In genomic region chr4:8560265-8561047, GRCh38 we compare ENCODE assay signal across 25 cellular contexts. TPM values are rescaled to one million over a fixed set of nuclear protein-coding genes. Genes with fewer than 3 reads are reported as not detected.
DNase-seq lines count a peak whose midpoint lies in the region; ATAC-seq and TF ChIP-seq lines count a peak whose summit lies in the region.
"Had no signal": no experiment of that assay in that cellular context is flagged by ENCODE, and none has a peak within 500 bp of the region (broad histone marks: within the 10 kb centered on the region; RNA-seq: fewer than 3 reads in every experiment).

No MANE protein-coding gene starts in this region.

- H3K27me3 ChIP-seq in GM23338 (ENCODE audit: insufficient read depth) (no peaks in the 10 kb centered on the region), hepatocyte (no peaks in the 10 kb centered on the region), smooth muscle cell (ENCODE audit: low read depth) (no peaks in the 10 kb centered on the region)
- H3K27me3 ChIP-seq in CD8-positive, alpha-beta T cell (ENCODE audit: insufficient read depth, low read length): no peaks in the 10 kb centered on the region
- H3K27me3 ChIP-seq: testis had no signal

- POLR2A ChIA-PET in CD8-positive, alpha-beta T cell (lab: Charles Lee): no interaction called here
- POLR2A ChIA-PET in HEK293T (lab: Yijun Ruan, JAX): no interaction called here

- H3K9me3 Mint-ChIP-seq in GM23338: no peaks in the 10 kb centered on the region; the same call in 1 of the 3 replicates
- no peaks in the 10 kb centered on the region for H3K9me3 Mint-ChIP-seq in CD8-positive, alpha-beta T cell
- H3K9me3 Mint-ChIP-seq: central memory CD8-positive, alpha-beta T cell; H9 had no signal

- DNase-seq in GM23338 (ENCODE audit: low spot score) (no peak), T1000 (lab: John Stamatoyannopoulos, UW) (peak; percentile 60), hepatocyte (ENCODE audit: low spot score) (peak; percentile 64), smooth muscle cell (lab: John Stamatoyannopoulos, UW; ENCODE audit: unreplicated experiment) (no peak), cardiac septum (ENCODE audit: low spot score) (no peak), HEK293T (ENCODE audit: extremely low spot score) (no peak)
- DNase-seq in activated naive CD4-positive, alpha-beta T cell treated with Interleukin-2 at 50 U/mL for 16 hours: no peak
- DNase-seq in CD8-positive, alpha-beta T cell: no peak
- DNase-seq: activated CD4-positive, CD25-positive, alpha-beta regulatory T cell; effector CD4-positive, alpha-beta T cell; H9; NCI-H1436 treated with DMSO at 0.1 percent for 48 hours; NCI-H2227 treated with DMSO at 0.1 percent for 48 hours; NK-92 treated with Interleukin-12 subunit alpha and Interleukin-12 subunit beta, amount 100 ng/mL, for 24 hours; occipital lobe; SHP77; stimulated activated CD4-positive, alpha-beta T cell treated with anti-CD3 and anti-CD28 coated beads, Interleukin-4, amount 100 ng/mL, for 4 hours; stimulated activated CD8-positive, alpha-beta memory T cell treated with anti-CD3 and anti-CD28 coated beads, Interleukin-4, amount 100 ng/mL, for 48 hours; testis had no signal

- TF ChIP-seq CTCF in GM23338 (conservative IDR thresholded peaks at IDR 0.05; ENCODE audit: low read depth in 2 of 2) (no peak), hepatocyte (IDR thresholded peaks at IDR 0.05; ENCODE audit: poor library complexity) (no peak), smooth muscle cell (IDR thresholded peaks at IDR 0.05; ENCODE audit: borderline replicate concordance, insufficient read depth, poor library complexity, severe bottlenecking) (no peak)
- no peak for TF ChIP-seq CTCF in CD8-positive, alpha-beta T cell (IDR thresholded peaks at IDR 0.05)

- H4K20me1 ChIP-seq in GM23338 (replicated peaks; ENCODE audit: insufficient read depth) (no peaks in the 10 kb centered on the region), hepatocyte (ENCODE audit: insufficient read depth, poor library complexity, severe bottlenecking) (no peaks in the 10 kb centered on the region), smooth muscle cell (ENCODE audit: low read depth) (no peaks in the 10 kb centered on the region)

- H3K79me2 ChIP-seq in GM23338 (replicated peaks; ENCODE audit: insufficient read depth) (no peaks in the 10 kb centered on the region), hepatocyte (no peaks in the 10 kb centered on the region), smooth muscle cell (ENCODE audit: low read depth) (no peaks in the 10 kb centered on the region)

- H3K4me3 ChIP-seq in GM23338: no peak overlapping the region
- no peak overlapping the region for H3K4me3 ChIP-seq in hepatocyte
- H3K4me3 ChIP-seq in smooth muscle cell: no peak overlapping the region
- no peak overlapping the region for H3K4me3 ChIP-seq in CD8-positive, alpha-beta T cell (ENCODE audit: low read depth, low read length)
- H3K4me3 ChIP-seq: adrenal gland, testis had no signal

- peaks cover 19% of the 10 kb centered on the region; the same call in 1 of the 2 replicates for H3K4me1 ChIP-seq in GM23338 (ENCODE audit: insufficient read depth)
- H3K4me1 ChIP-seq in hepatocyte (ENCODE audit: insufficient read depth): peaks cover 20% of the 10 kb centered on the region
- H3K4me1 ChIP-seq in smooth muscle cell (ENCODE audit: low read depth): no peaks in the 10 kb centered on the region
- no peaks in the 10 kb centered on the region for H3K4me1 ChIP-seq in CD8-positive, alpha-beta T cell (ENCODE audit: insufficient read depth, low read length)
- H3K4me1 ChIP-seq: adrenal gland, testis had no signal

- no peaks in the 10 kb centered on the region for H3K9me2 ChIP-seq in GM23338 (ENCODE audit: insufficient read depth)
- H3K9me2 ChIP-seq in hepatocyte (replicated peaks; ENCODE audit: insufficient read depth): no peaks in the 10 kb centered on the region

- peaks cover 15% of the 10 kb centered on the region for H3K27me3 Mint-ChIP-seq in GM23338 (ENCODE audit: insufficient read depth, low read depth, poor library complexity)
- H3K27me3 Mint-ChIP-seq in CD8-positive, alpha-beta T cell (ENCODE audit: low read depth): peaks cover 6% of the 10 kb centered on the region

- peaks cover 21% of the 10 kb centered on the region for H3K4me1 Mint-ChIP-seq in GM23338
- H3K4me1 Mint-ChIP-seq in CD8-positive, alpha-beta T cell (ENCODE audit: low read depth): no peaks in the 10 kb centered on the region
- H3K4me1 Mint-ChIP-seq: central memory CD8-positive, alpha-beta T cell had no signal

- H2AFZ ChIP-seq in GM23338 (peak overlapping the region; percentile 81), hepatocyte (no peak overlapping the region), smooth muscle cell (ENCODE audit: low read depth) (no peak overlapping the region)

- no peak overlapping the region for H3K27ac Mint-ChIP-seq in GM23338
- no peak overlapping the region for H3K27ac Mint-ChIP-seq in CD8-positive, alpha-beta T cell

- H3K36me3 ChIP-seq in GM23338 (ENCODE audit: insufficient read depth): no peaks in the 10 kb centered on the region
- no peaks in the 10 kb centered on the region for H3K36me3 ChIP-seq in hepatocyte (replicated peaks; ENCODE audit: insufficient read depth, low read depth)
- H3K36me3 ChIP-seq in smooth muscle cell (ENCODE audit: low read depth): no peaks in the 10 kb centered on the region
- no peaks in the 10 kb centered on the region for H3K36me3 ChIP-seq in CD8-positive, alpha-beta T cell (ENCODE audit: insufficient read depth, low read length)
- H3K36me3 ChIP-seq: adrenal gland had no signal

- intact Hi-C loops in cardiac septum (cut with DNase I): no loop called here
- intact Hi-C loops in CD8-positive, alpha-beta T cell (cut with DNase I, micrococcal nuclease): no loop called here

- H3F3A ChIP-seq in GM23338 (replicated peaks; ENCODE audit: low read depth) (no peaks in the 10 kb centered on the region), smooth muscle cell (ENCODE audit: low read depth) (peaks cover 6% of the 10 kb centered on the region)

- H3K36me3 Mint-ChIP-seq in GM23338 (ENCODE audit: low read depth): no peaks in the 10 kb centered on the region; the same call in 2 of the 3 replicates
- no peaks in the 10 kb centered on the region for H3K36me3 Mint-ChIP-seq in CD8-positive, alpha-beta T cell

- no peak overlapping the region for H3K4me3 Mint-ChIP-seq in GM23338
- no peak overlapping the region for H3K4me3 Mint-ChIP-seq in CD8-positive, alpha-beta T cell
- H3K4me3 Mint-ChIP-seq: central memory CD8-positive, alpha-beta T cell; H9 had no signal

- peak; percentile 53 for ATAC-seq in GM23338
- no peak for ATAC-seq in CD8-positive, alpha-beta T cell
- ATAC-seq: left colon had no signal

- no peaks in the 10 kb centered on the region for H3K9me3 ChIP-seq in hepatocyte (ENCODE audit: low read depth)
- H3K9me3 ChIP-seq in smooth muscle cell (replicated peaks; ENCODE audit: low read depth): no peaks in the 10 kb centered on the region
- no peaks in the 10 kb centered on the region for H3K9me3 ChIP-seq in CD8-positive, alpha-beta T cell (ENCODE audit: low read length)
- H3K9me3 ChIP-seq: adrenal gland, testis had no signal

- CTCF ChIA-PET in CD8-positive, alpha-beta T cell (lab: Charles Lee): no interaction called here
- CTCF ChIA-PET in HEK293T (lab: Yijun Ruan, JAX): interaction anchor here (1.1 kb wide), 1 partner anchor 13 kb away, joined by 4 read pairs; no protein-coding TSS in a partner anchor

- H3K4me2 ChIP-seq in GM23338 (no peak overlapping the region), hepatocyte (peak overlapping the region; percentile 51), smooth muscle cell (peak overlapping the region; percentile 15)

- H3K27ac ChIP-seq in GM23338 (ENCODE audit: low read depth) (no peak overlapping the region), hepatocyte (peak overlapping the region; percentile 65), smooth muscle cell (ENCODE audit: low read depth) (no peak overlapping the region)
- H3K27ac ChIP-seq in CD8-positive, alpha-beta T cell (ENCODE audit: low read depth, low read length): no peak overlapping the region
- H3K27ac ChIP-seq: adrenal gland, testis had no signal

- 48% methylated on average over 16 of the region's 16 CpGs for WGBS in hepatocyte (ENCODE audit: low lambda C conversion rate, missing lambda C conversion rate)
- WGBS in smooth muscle cell (ENCODE audit: low lambda C conversion rate): 67% methylated on average over 16 of the region's 16 CpGs

- no peak overlapping the region for H3K9ac ChIP-seq in smooth muscle cell (ENCODE audit: low read depth)

TF ChIP-seq in GM23338, 12 proteins besides CTCF, POLR2A, EP300 and RAD21 (continues in another document):
- TF ChIP-seq STAT1 (IDR thresholded peaks at IDR 0.05; ENCODE audit: unreplicated experiment) (no peak), ZNF331 (CRISPR knock-in tag; IDR thresholded peaks at IDR 0.05; ENCODE audit: low read depth) (no peak)

TF ChIP-seq in HEK293T, 16 proteins besides CTCF, POLR2A, EP300 and RAD21 (continues in another document):
- TF ChIP-seq TARDBP (IDR thresholded peaks at IDR 0.05) (no peak), PKNOX1 (IDR thresholded peaks at IDR 0.05) (no peak), LEF1 (IDR thresholded peaks at IDR 0.05; ENCODE audit: borderline replicate concordance) (no peak), ZNF384 (IDR thresholded peaks at IDR 0.05) (no peak), SP1 (IDR thresholded peaks at IDR 0.05) (no peak), ELF4 (IDR thresholded peaks at IDR 0.05) (no peak), ARNT (IDR thresholded peaks at IDR 0.05) (no peak), FOXK2 (IDR thresholded peaks at IDR 0.05) (no peak), CTBP1 (IDR thresholded peaks at IDR 0.05; ENCODE audit: borderline replicate concordance) (no peak)

RNA-seq across cellular contexts. Expression of gene GPR78, which starts 19.7 kb away (rescaled TPM):
- 2.6 and 2.7 TPM in 2 replicates for total RNA-seq in GM23338 (2014; rRNA removed; shearing (Covaris generic))
- polyA plus RNA-seq in GM23338 (2016; fragmentation: Nextera tagmentation; extraction: Ambion mirVana) (0.82 and 0.83 TPM in 2 replicates), hepatocyte (0.28 and 0.57 TPM in 2 replicates), smooth muscle cell (0.05 and 0.48 TPM in 2 replicates)
- total RNA-seq in hepatocyte (0.36 and 1.0 TPM in 2 replicates), smooth muscle cell (not detected in 2 replicates), cardiac septum (not detected)
- not detected for total RNA-seq in CD8-positive, alpha-beta T cell
- total RNA-seq: activated CD8-positive, alpha-beta memory T cell treated with anti-CD3 and anti-CD28 coated beads for 36 hours; mononuclear cell; occipital lobe; T-helper 2 cell treated with Interferon-gamma antibody and Interleukin-4, amounts not matched to agents 100 ng/mL and 5 ng/mL, for 36 hours had no signal

RNA-seq across cellular contexts. Expression of gene CPZ, which starts 32.1 kb away (rescaled TPM):
- total RNA-seq in GM23338 (2014; rRNA removed; shearing (Covaris generic)): 37.3 and 43.1 TPM in 2 replicates
- polyA plus RNA-seq in GM23338 (2016; fragmentation: Nextera tagmentation; extraction: Ambion mirVana): 24.6 and 29.9 TPM in 2 replicates
- 25.3 and 34.8 TPM in 2 replicates for total RNA-seq in hepatocyte
- polyA plus RNA-seq in hepatocyte: 113 and 148 TPM in 2 replicates
- 10.9 and 12.0 TPM in 2 replicates for total RNA-seq in smooth muscle cell
- polyA plus RNA-seq in smooth muscle cell: 33.9 and 35.9 TPM in 2 replicates
- 0.30 TPM for total RNA-seq in cardiac septum
- total RNA-seq in CD8-positive, alpha-beta T cell: not detected
- total RNA-seq: activated CD8-positive, alpha-beta memory T cell treated with anti-CD3 and anti-CD28 coated beads for 36 hours; mononuclear cell; T-helper 2 cell treated with Interferon-gamma antibody and Interleukin-4, amounts not matched to agents 100 ng/mL and 5 ng/mL, for 36 hours had no signal

Comparison
In these comparisons a context has a peak if more than half of its experiments do, and no peak if none do; other contexts are left out.
1. DNase-seq: peak in T1000 (single experiment) and hepatocyte (single experiment); none in GM23338 (single experiment), smooth muscle cell (single experiment), activated naive CD4-positive, alpha-beta T cell treated with Interleukin-2 at 50 U/mL for 16 hours (single experiment), cardiac septum (single experiment), CD8-positive, alpha-beta T cell (0 of 7) and HEK293T (single experiment).